8 cellular contexts compared by ENCODE assay signal in genomic region chr19:19372656-19373416, GRCh38. TPM values are rescaled to one million over a fixed set of nuclear protein-coding genes. Genes with fewer than 3 reads are reported as not detected.
DNase-seq lines count a peak whose midpoint lies in the region; ATAC-seq and TF ChIP-seq lines count a peak whose summit lies in the region.

No MANE protein-coding gene starts in this region.

- no peak overlapping the region for H3K4ac ChIP-seq in mesendoderm (ENCODE audit: low read depth, low read length)

- H3K27me3 ChIP-seq in RWPE2 (ENCODE audit: insufficient read depth, poor library complexity, severe bottlenecking) = no peaks in the 10 kb centered on the region
- no peaks in the 10 kb centered on the region for H3K27me3 ChIP-seq in mesendoderm (ENCODE audit: insufficient read depth, low read length, poor library complexity)

- no peaks in the 10 kb centered on the region for H3K27me3 Mint-ChIP-seq in central memory CD8-positive, alpha-beta T cell

- H3K36me3 ChIP-seq in RWPE2 (ENCODE audit: low read depth) (no peaks in the 10 kb centered on the region), mesendoderm (ENCODE audit: control insufficient read depth, insufficient read depth, low read length) (no peaks in the 10 kb centered on the region)

- H3K79me2 ChIP-seq in mesendoderm (ENCODE audit: control insufficient read depth, insufficient read depth, low read length) = no peaks in the 10 kb centered on the region

- no peak overlapping the region for H3K9ac ChIP-seq in mesendoderm (ENCODE audit: low read length)

- no peak overlapping the region for H4K5ac ChIP-seq in mesendoderm (ENCODE audit: low read length)

- H3K9me3 Mint-ChIP-seq in central memory CD8-positive, alpha-beta T cell = no peaks in the 10 kb centered on the region

- WGBS in mesendoderm (ENCODE audit: extremely low coverage, insufficient coverage, low lambda C conversion rate) = no CpG with 5 or more reads among the region's 8 CpGs

- H4K8ac ChIP-seq in mesendoderm (ENCODE audit: low read depth, low read length) = no peak overlapping the region

- no peak overlapping the region for H2BK5ac ChIP-seq in mesendoderm (ENCODE audit: low read length)

- H3K9me3 ChIP-seq in RWPE2 (ENCODE audit: severe bottlenecking) = no peaks in the 10 kb centered on the region

- no peak overlapping the region for H2AK5ac ChIP-seq in mesendoderm (ENCODE audit: low read length)

- TF ChIP-seq CTCF in RWPE2 (IDR thresholded peaks at IDR 0.05; ENCODE audit: poor library complexity, severe bottlenecking) = no peak

- H3K79me1 ChIP-seq in mesendoderm (ENCODE audit: low read length) = no peaks in the 10 kb centered on the region

- H3K4me3 Mint-ChIP-seq in central memory CD8-positive, alpha-beta T cell = peak overlapping the region; percentile 65

- DNase-seq in CD1c-positive myeloid dendritic cell (ENCODE audit: extremely low spot score) (peak; percentile 86), RWPE2 (ENCODE audit: low spot score) (no peak), mesendoderm (peak; percentile 51), dedifferentiated amniotic fluid mesenchymal stem cell (ENCODE audit: extremely low spot score) (no peak), retina (no peak)
- DNase-seq in central memory CD8-positive, alpha-beta T cell (ENCODE audit: low spot score in 2 of 2) = no peak

- no peak overlapping the region for H2BK15ac ChIP-seq in mesendoderm (replicated peaks; ENCODE audit: low read depth)

- H3K27ac Mint-ChIP-seq in central memory CD8-positive, alpha-beta T cell (ENCODE audit: low read depth) = peak overlapping the region; percentile 80

- peaks cover 11% of the 10 kb centered on the region for H3K4me1 Mint-ChIP-seq in central memory CD8-positive, alpha-beta T cell

- no peak overlapping the region for H3K4me2 ChIP-seq in mesendoderm (ENCODE audit: low read length)

- no peak overlapping the region for H3K4me3 ChIP-seq in RWPE2 (ENCODE audit: severe bottlenecking)
- H3K4me3 ChIP-seq in mesendoderm (ENCODE audit: low read length) = no peak overlapping the region

- ATAC-seq in GM18909 (IDR thresholded peaks at IDR 0.05; ENCODE audit: poor library complexity, unreplicated experiment) (peak; percentile 89), HG03159 (IDR thresholded peaks at IDR 0.05; ENCODE audit: unreplicated experiment) (peak; percentile 81), RWPE2 (ENCODE audit: low read depth) (peak; percentile 68)
- peak; percentile 82 for ATAC-seq in central memory CD8-positive, alpha-beta T cell (replicated peaks; ENCODE audit: extremely low read depth, poor library complexity, severe bottlenecking)

- H3K27ac ChIP-seq in RWPE2 (ENCODE audit: poor library complexity, severe bottlenecking) (peak overlapping the region; percentile 44), mesendoderm (ENCODE audit: low read depth, low read length) (no peak overlapping the region)

- no peak overlapping the region for H2BK120ac ChIP-seq in mesendoderm (ENCODE audit: low read depth, low read length)

- no peak overlapping the region for H3K18ac ChIP-seq in mesendoderm (ENCODE audit: low read length)

- H3K56ac ChIP-seq in mesendoderm (ENCODE audit: low read length) = peak overlapping the region; percentile 25

- H3K4me1 ChIP-seq in RWPE2 (ENCODE audit: insufficient read depth, poor library complexity, severe bottlenecking) (peaks cover 19% of the 10 kb centered on the region), mesendoderm (ENCODE audit: control insufficient read depth, low read depth, low read length) (peaks cover 2% of the 10 kb centered on the region)

- H3K36me3 Mint-ChIP-seq in central memory CD8-positive, alpha-beta T cell (ENCODE audit: insufficient read depth) = peaks cover 2% of the 10 kb centered on the region

- H3K23ac ChIP-seq in mesendoderm (ENCODE audit: low read length) = no peak overlapping the region

RNA-seq across cellular contexts. Expression of gene GATAD2A, which starts 32.6 kb away (rescaled TPM):
- polyA plus RNA-seq in mesendoderm (2013, experiment 1 of 2) = 125 TPM
- 121 TPM for polyA plus RNA-seq in mesendoderm (2013, experiment 2 of 2)

RNA-seq across cellular contexts. Expression of gene MAU2, which starts 52.2 kb away (rescaled TPM):
- polyA plus RNA-seq in mesendoderm (2013, experiment 1 of 2) = 14.4 TPM
- polyA plus RNA-seq in mesendoderm (2013, experiment 2 of 2) = 13.7 TPM

RNA-seq across cellular contexts. Expression of gene SUGP1, which starts 52.5 kb away (rescaled TPM):
- polyA plus RNA-seq in mesendoderm (2013, experiment 1 of 2) = 52.3 TPM
- 47.0 TPM for polyA plus RNA-seq in mesendoderm (2013, experiment 2 of 2)

Comparison
In these comparisons a context has a peak if more than half of its experiments do, and no peak if none do; other contexts are left out.
1. DNase-seq: peak in CD1c-positive myeloid dendritic cell (single experiment) and mesendoderm (single experiment); none in RWPE2 (single experiment), central memory CD8-positive, alpha-beta T cell (0 of 2), dedifferentiated amniotic fluid mesenchymal stem cell (single experiment) and retina (single experiment).
2. Peak in every context shown above with its lines, with median percentiles within 50 percentile points of each other: ATAC-seq.